21 cellular contexts compared by ENCODE assay signal in the genomic region with DNA sequence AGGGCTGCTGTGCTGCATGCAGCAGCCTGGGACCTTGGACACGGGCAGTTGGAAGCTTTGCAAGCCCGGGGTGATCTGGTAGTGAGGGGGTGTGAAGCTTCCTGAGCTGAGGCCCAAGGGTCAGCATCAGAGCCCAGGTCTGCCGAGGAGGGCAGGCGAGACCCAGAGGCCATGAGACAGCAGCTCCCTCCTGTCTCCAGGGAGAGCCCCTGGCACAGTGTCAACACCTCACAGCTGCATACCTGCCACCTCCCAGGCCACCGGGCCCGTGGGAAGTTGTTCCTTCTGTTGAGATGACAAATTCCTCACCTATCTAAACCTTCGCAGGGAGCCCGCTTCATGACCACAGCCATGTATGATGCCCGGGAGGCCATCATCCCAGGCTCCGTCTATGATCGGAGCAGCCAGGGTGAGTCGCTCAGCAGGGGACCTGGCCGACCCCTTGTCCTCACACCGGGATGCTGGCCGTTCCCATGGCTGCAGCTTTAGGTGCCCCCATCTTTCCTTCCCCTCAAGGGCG. TPM values are rescaled to one million over a fixed set of nuclear protein-coding genes. Genes with fewer than 3 reads are reported as not detected.
"Had no signal": no experiment of that assay in that cellular context is flagged by ENCODE, and none has a peak within 500 bp of the region (broad histone marks: within the 10 kb centered on the region; RNA-seq: fewer than 3 reads in every experiment).

No MANE protein-coding gene starts in this region.

- DNase-seq: activated CD4-positive, alpha-beta T cell treated with anti-CD3 and anti-CD28 coated beads, Interleukin-2, amount 10 ng/mL, durations not matched to agents 7 days and 5 days; activated CD8-positive, alpha-beta T cell treated with anti-CD3 and anti-CD28 coated beads, Interleukin-2, amount 10 ng/mL, durations not matched to agents 7 days and 5 days; activated gamma-delta T cell treated with Interleukin-2 at 50 U/mL for 16 hours; activated T-cell treated with anti-CD3 and anti-CD28 coated beads, Interleukin-2, amount 50 U/mL, for 1 hour; dorsolateral prefrontal cortex; effector memory CD8-positive, alpha-beta T cell; glutamatergic neuron; immature natural killer cell; midbrain; natural killer cell; right cardiac atrium; stimulated activated CD4-positive, alpha-beta T cell treated with anti-CD3 and anti-CD28 coated beads, Interleukin-1b, Interleukin-23, amount 100 ng/mL, for 48 hours; T-helper 17 cell; transverse colon had no signal

- H2AFZ ChIP-seq: hepatocyte, parathyroid adenoma had no signal

- H3K4me1 ChIP-seq: parathyroid adenoma had no signal

- H3K27me3 ChIP-seq: dorsolateral prefrontal cortex, hepatocyte, transverse colon had no signal

- FAIRE-seq: colon, frontal cortex, urothelium cell line had no signal

- H3K9me3 ChIP-seq: esophagus muscularis mucosa, left lung, transverse colon had no signal

- H3K9ac ChIP-seq: parathyroid adenoma had no signal

- ATAC-seq: activated CD8-positive, alpha-beta T cell treated with anti-CD3 and anti-CD28 coated beads, Interleukin-2, amount 10 ng/mL, durations not matched to agents 7 days and 5 days; effector memory CD8-positive, alpha-beta T cell; left lung; natural killer cell; right cardiac atrium; T-helper 17 cell had no signal

- H3K27ac ChIP-seq: esophagus muscularis mucosa, hepatocyte, left lung, parathyroid adenoma, transverse colon had no signal

- H3K4me3 ChIP-seq: dorsolateral prefrontal cortex, esophagus muscularis mucosa, hepatocyte, left lung, transverse colon had no signal

- H3K4me2 ChIP-seq: hepatocyte had no signal

RNA-seq across cellular contexts. Expression of a gene that starts 32.1 kb away (rescaled TPM):
- total RNA-seq: activated CD4-positive, alpha-beta T cell treated with anti-CD3 and anti-CD28 coated beads, Interleukin-2, amount 10 ng/mL, durations not matched to agents 7 days and 5 days; activated CD8-positive, alpha-beta T cell treated with anti-CD3 and anti-CD28 coated beads, Interleukin-2, amount 10 ng/mL, durations not matched to agents 7 days and 5 days; natural killer cell; T-helper 17 cell; transverse colon had no signal
- polyA plus RNA-seq: immature natural killer cell had no signal
